ENCODE assay signal across 8 cellular contexts in the genomic region with DNA sequence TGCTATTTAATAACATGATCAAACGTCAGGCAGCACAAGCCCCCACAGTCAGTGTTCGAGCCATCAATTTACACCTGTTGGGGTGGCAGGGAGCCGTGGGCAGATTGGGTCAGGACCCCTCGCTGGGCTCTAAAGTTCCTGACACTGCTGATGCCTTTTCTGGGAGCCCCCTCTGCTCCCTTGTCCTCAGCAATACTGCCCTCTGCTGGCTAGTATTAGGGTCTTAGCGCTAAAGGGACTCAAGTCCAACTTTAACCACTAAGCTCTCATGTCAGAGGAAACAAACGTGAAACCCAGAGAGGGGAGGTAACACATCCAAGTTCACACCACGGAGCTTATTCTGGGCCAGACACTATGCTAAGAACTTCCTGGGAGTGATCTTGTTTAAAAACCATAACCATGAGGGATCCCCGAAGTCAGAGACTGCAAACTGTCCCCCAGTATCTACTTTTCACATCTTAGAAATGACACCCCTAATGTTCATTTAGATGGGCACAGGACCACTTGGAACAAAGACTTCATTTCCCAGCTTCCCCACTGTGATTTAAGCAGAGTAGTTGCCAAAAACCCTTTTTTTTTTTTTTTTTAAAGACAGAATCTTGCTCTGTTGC. TPM values are rescaled to one million over a fixed set of nuclear protein-coding genes. Genes with fewer than 3 reads are reported as not detected.
DNase-seq lines count a peak whose midpoint lies in the region; ATAC-seq and TF ChIP-seq lines count a peak whose summit lies in the region.

No MANE protein-coding gene starts in this region.

- H3K36me3 ChIP-seq in Caco-2 (ENCODE audit: control insufficient read depth, insufficient read depth, low read length): peaks cover 2% of the 10 kb centered on the region
- H3K36me3 ChIP-seq in effector memory CD4-positive, alpha-beta T cell (ENCODE audit: control insufficient read depth, insufficient read depth, low read length): peaks cover 5% of the 10 kb centered on the region

- no peaks in the 10 kb centered on the region for H3K9me3 ChIP-seq in Caco-2
- H3K9me3 ChIP-seq in effector memory CD4-positive, alpha-beta T cell (ENCODE audit: control insufficient read depth, low read length): no peaks in the 10 kb centered on the region

- no peaks in the 10 kb centered on the region for H3K9me3 Mint-ChIP-seq in Caco-2 (ENCODE audit: unreplicated experiment)

- no peak overlapping the region for H3K4me3 Mint-ChIP-seq in Caco-2 (ENCODE audit: unreplicated experiment)

- CTCF ChIA-PET in Caco-2 (lab: Charles Lee): interaction anchor here (0.5 to 1.9 kb wide), 12 partner anchors 15 to 697 kb away, joined by 3 to 5 read pairs (median 3); no protein-coding TSS in a partner anchor

- intact Hi-C loops in Caco-2 (cut with micrococcal nuclease; ENCODE audit: unreplicated experiment): loop anchor here (1.0 to 5.0 kb wide), 2 partner anchors 229 to 461 kb away; no protein-coding TSS in a partner anchor

- H3K36me3 Mint-ChIP-seq in Caco-2 (ENCODE audit: insufficient read depth, unreplicated experiment): peaks cover 20% of the 10 kb centered on the region

- H3K27ac Mint-ChIP-seq in Caco-2 (ENCODE audit: unreplicated experiment): no peak overlapping the region

- peak; percentile 53 for ATAC-seq in GM21786 (IDR thresholded peaks at IDR 0.05; ENCODE audit: unreplicated experiment)
- ATAC-seq in HG03439 (IDR thresholded peaks at IDR 0.05; ENCODE audit: unreplicated experiment): no peak

- H3K27me3 Mint-ChIP-seq in Caco-2 (ENCODE audit: insufficient read depth, unreplicated experiment): no peaks in the 10 kb centered on the region

- DNase-seq in Caco-2 (peak; percentile 61 to 63), NCI-H69 (lab: John Stamatoyannopoulos, UW) (peak; percentile 92), astrocyte of the hippocampus (ENCODE audit: low read depth, low spot score) (peak; percentile 82), iPS-NIHi7 (ENCODE audit: extremely low spot score) (peak; percentile 89)
- DNase-seq in stimulated activated CD8-positive, alpha-beta memory T cell treated with anti-CD3 and anti-CD28 coated beads, Interleukin-4, amount 100 ng/mL, for 48 hours: peak; percentile 52
- DNase-seq in effector memory CD4-positive, alpha-beta T cell: no peak

- no peak overlapping the region for H3K27ac ChIP-seq in effector memory CD4-positive, alpha-beta T cell (ENCODE audit: insufficient read depth, low read length, poor library complexity, severe bottlenecking)

- H3K4me1 ChIP-seq in Caco-2: peaks cover 43% of the 10 kb centered on the region
- H3K4me1 ChIP-seq in effector memory CD4-positive, alpha-beta T cell (ENCODE audit: control insufficient read depth, insufficient read depth, low read length, poor library complexity, severe bottlenecking): no peaks in the 10 kb centered on the region

- no peaks in the 10 kb centered on the region for H3K27me3 ChIP-seq in Caco-2 (replicated peaks; ENCODE audit: control insufficient read depth, insufficient read depth, low read length)
- H3K27me3 ChIP-seq in effector memory CD4-positive, alpha-beta T cell (replicated peaks; ENCODE audit: control insufficient read depth, insufficient read depth, low read length, poor library complexity, severe bottlenecking): no peaks in the 10 kb centered on the region

- TF ChIP-seq CTCF in Caco-2 (IDR thresholded peaks at IDR 0.05; ENCODE audit: insufficient read depth in 1 of 2, low read depth in 1 of 2, low read length in 1 of 2, severe bottlenecking in 1 of 2, unreplicated experiment in 1 of 2): peak; percentile 76 to 79

- BruUV-seq in Caco-2 (replicated peaks; lab: Mats Ljungman, UMichigan): no TSS peak

- POLR2A ChIA-PET in Caco-2 (lab: Charles Lee): no interaction called here

- peaks cover 21% of the 10 kb centered on the region for H3K4me1 Mint-ChIP-seq in Caco-2 (ENCODE audit: low read depth, unreplicated experiment)

- no peak overlapping the region for H3K4me3 ChIP-seq in Caco-2 (ENCODE audit: low read depth, low read length)
- no peak overlapping the region for H3K4me3 ChIP-seq in effector memory CD4-positive, alpha-beta T cell (ENCODE audit: insufficient read depth, low read depth, low read length, poor library complexity, severe bottlenecking)

RNA-seq across cellular contexts. Expression of gene ANKS6, which starts 20.4 kb away (rescaled TPM):
- total RNA-seq in Caco-2 (2022): 21.1 and 27.8 TPM in 2 replicates

RNA-seq across cellular contexts. Expression of gene GALNT12, which starts 31.5 kb away (rescaled TPM):
- total RNA-seq in Caco-2 (2022): 3.6 and 3.9 TPM in 2 replicates

Comparison
In these comparisons a context has a peak if more than half of its experiments do, and no peak if none do; other contexts are left out.
1. DNase-seq: peak in Caco-2 (2 of 2), NCI-H69 (single experiment), astrocyte of the hippocampus (single experiment), iPS-NIHi7 (single experiment) and stimulated activated CD8-positive, alpha-beta memory T cell treated with anti-CD3 and anti-CD28 coated beads, Interleukin-4, amount 100 ng/mL, for 48 hours (single experiment); none in effector memory CD4-positive, alpha-beta T cell (0 of 3).